Comparison of ENCODE assay signal across 8 cellular contexts in the genomic region with DNA sequence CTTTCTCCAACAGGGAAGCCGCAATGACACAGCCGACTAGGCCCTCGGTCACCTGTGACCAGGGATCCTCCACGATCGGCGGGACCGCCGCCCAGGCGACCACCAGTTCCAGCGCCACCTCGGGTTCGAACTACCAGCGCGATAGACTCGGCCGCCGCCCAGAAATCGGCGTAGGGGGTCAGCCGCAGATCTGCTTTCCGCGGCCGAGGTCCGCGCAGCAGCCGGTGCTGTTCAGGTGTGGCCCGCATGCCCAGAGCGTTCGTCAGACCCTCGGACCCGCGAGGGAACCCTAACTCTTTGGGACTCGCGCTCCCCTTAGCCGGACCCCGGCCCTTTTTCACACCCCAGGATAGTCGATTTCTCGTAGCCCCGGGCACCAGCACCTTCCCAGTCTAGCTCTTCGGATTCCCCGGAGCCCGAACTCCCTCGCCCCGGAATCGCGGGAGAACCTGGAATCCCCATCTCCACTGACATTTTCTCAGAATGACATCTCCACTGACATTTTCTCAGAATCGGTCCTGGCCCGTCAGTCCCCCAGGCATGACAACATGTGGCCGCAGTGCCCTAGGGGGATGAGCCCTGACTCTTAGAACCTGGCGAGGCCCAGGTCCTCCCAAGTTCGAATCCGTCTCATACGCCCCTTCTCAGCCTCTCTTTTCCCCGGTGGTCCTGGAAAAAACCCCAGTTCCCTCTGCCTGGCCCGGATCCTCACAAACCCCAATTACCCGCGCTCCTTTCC. TPM values are rescaled to one million over a fixed set of nuclear protein-coding genes. Genes with fewer than 3 reads are reported as not detected.
DNase-seq lines count a peak whose midpoint lies in the region; ATAC-seq, FAIRE-seq and TF ChIP-seq lines count a peak whose summit lies in the region.

No MANE protein-coding gene starts in this region.

- H3K9ac ChIP-seq in GM12878 (ENCODE audit: control insufficient read depth, insufficient read depth, low read length) (no peak overlapping the region; the same call in 1 of the 2 replicates), subcutaneous abdominal adipose tissue (ENCODE audit: low read length in 5 of 5) (peak overlapping the region in 2 of 5 donors; percentile 59 to 64)

- H2AFZ ChIP-seq in GM12878 (ENCODE audit: control insufficient read depth, low read depth, low read length), result peak overlapping the region; percentile 78

- no peaks in the 10 kb centered on the region for H3K9me3 Mint-ChIP-seq in activated CD4-positive, alpha-beta T cell treated with anti-CD3 and anti-CD28 coated beads, Interleukin-2, amount 10 ng/mL, durations not matched to agents 24 days and 14 days

- peaks cover 17% of the 10 kb centered on the region for H3K27me3 Mint-ChIP-seq in activated CD4-positive, alpha-beta T cell treated with anti-CD3 and anti-CD28 coated beads, Interleukin-2, amount 10 ng/mL, durations not matched to agents 24 days and 14 days

- POLR2A ChIA-PET in GM12878 (lab: Charles Lee), result no interaction called here

- TF ChIP-seq EP300 in GM12878 (IDR thresholded peaks at IDR 0.05; ENCODE audit: borderline replicate concordance in 1 of 2, control insufficient read depth in 1 of 2, low read depth in 2 of 2, low read length in 2 of 2), result no peak

- H4K20me1 ChIP-seq in GM12878 (ENCODE audit: control insufficient read depth, insufficient read depth), result no peaks in the 10 kb centered on the region

- H3K36me3 Mint-ChIP-seq in activated CD4-positive, alpha-beta T cell treated with anti-CD3 and anti-CD28 coated beads, Interleukin-2, amount 10 ng/mL, durations not matched to agents 24 days and 14 days (ENCODE audit: low read depth), result no peaks in the 10 kb centered on the region

- SMC1A ChIA-PET in GM12878 (lab: Charles Lee; ENCODE audit: uncharacterized antibody, unreplicated experiment), result interaction anchor here (0.8 to 4.0 kb wide), 5 partner anchors 58 to 240 kb away, joined by 3 to 40 read pairs (median 6); a partner anchor contains a TSS

- no peak for FAIRE-seq in GM12878 (lab: Jason Lieb, UNC)

- TF ChIP-seq POLR2A in GM12878 (IDR thresholded peaks at IDR 0.05; ENCODE audit: low read depth, low read length) (no peak), right lobe of liver (IDR thresholded peaks at IDR 0.05) (no peak)

- peak overlapping the region; percentile 91 for H3K27ac Mint-ChIP-seq in activated CD4-positive, alpha-beta T cell treated with anti-CD3 and anti-CD28 coated beads, Interleukin-2, amount 10 ng/mL, durations not matched to agents 24 days and 14 days

- H3K36me3 ChIP-seq in GM12878 (ENCODE audit: control insufficient read depth in 2 of 2, insufficient read depth in 2 of 2, low read length in 1 of 2), result no peaks in the 10 kb centered on the region
- no peaks in the 10 kb centered on the region for H3K36me3 ChIP-seq in right lobe of liver
- H3K36me3 ChIP-seq in subcutaneous abdominal adipose tissue (ENCODE audit: control insufficient read depth in 5 of 5, insufficient read depth in 5 of 5, low read length in 5 of 5), result no peaks in the 10 kb centered on the region

- TF ChIP-seq RAD21 in GM12878 (IDR thresholded peaks at IDR 0.05; ENCODE audit: insufficient read depth, low read depth, low read length), result no peak

- TF ChIP-seq CTCF in GM12878 (IDR thresholded peaks at IDR 0.05 in 2 of 3, conservative IDR thresholded peaks at IDR 0.05 in 1 of 3; ENCODE audit: control insufficient read depth in 2 of 3, extremely low read depth in 1 of 3, insufficient read depth in 1 of 3, low read depth in 3 of 3, low read length in 3 of 3), result no peak
- TF ChIP-seq CTCF in right lobe of liver (IDR thresholded peaks at IDR 0.05), result no peak

- in situ Hi-C loops in GM12878 (cut with MboI), result loop anchor here (5.0 kb wide), 1 partner anchor 71 kb away; a partner anchor contains a TSS

- RAD21 ChIA-PET in GM12878 (lab: Charles Lee; ENCODE audit: unreplicated experiment), result interaction anchor here (1.2 kb wide), 1 partner anchor 59 kb away, joined by 3 read pairs; no protein-coding TSS in a partner anchor

- DNase-seq in activated CD4-positive, alpha-beta T cell treated with anti-CD3 and anti-CD28 coated beads, Interleukin-2, amount 10 ng/mL, durations not matched to agents 24 days and 14 days, result no peak
- DNase-seq in activated CD4-positive, alpha-beta T cell treated with anti-CD3 and anti-CD28 coated beads, Interleukin-2, amount 50 U/mL, for 1 hour, result no peak
- DNase-seq in GM12878 (ENCODE audit: low read depth, low spot score) (no peak), right lobe of liver (peak in 1 of 3 donors; percentile 17), SHP77 (lab: John Stamatoyannopoulos, UW) (no peak)

- intact Hi-C loops in activated CD4-positive, alpha-beta T cell treated with anti-CD3 and anti-CD28 coated beads, Interleukin-2, amount 10 ng/mL, durations not matched to agents 24 days and 14 days (cut with micrococcal nuclease), result loop anchor here (2.0 to 5.0 kb wide), 2 partner anchors 69 to 99 kb away; no protein-coding TSS in a partner anchor
- intact Hi-C loops in GM12878 (cut with micrococcal nuclease; ENCODE audit: unreplicated experiment), result loop anchor here (5.0 kb wide), 1 partner anchor 99 kb away; no protein-coding TSS in a partner anchor
- intact Hi-C loops in right lobe of liver (cut with DNase I), result no loop called here

- ATAC-seq in GM12878 (peak; percentile 3; the same call in 2 of the 3 replicates), right lobe of liver (no peak), HG02588 (IDR thresholded peaks at IDR 0.05; ENCODE audit: unreplicated experiment) (no peak), GM18868 (IDR thresholded peaks at IDR 0.05; ENCODE audit: unreplicated experiment) (no peak)

- H3K4me1 Mint-ChIP-seq in activated CD4-positive, alpha-beta T cell treated with anti-CD3 and anti-CD28 coated beads, Interleukin-2, amount 10 ng/mL, durations not matched to agents 24 days and 14 days, result peaks cover 33% of the 10 kb centered on the region

- BruUV-seq in GM12878 (replicated peaks; lab: Mats Ljungman, UMichigan), result no TSS peak

- CTCF ChIA-PET in GM12878 (lab: Yijun Ruan, JAX), result interaction anchor here (1.0 to 8.0 kb wide), 5 partner anchors 10 to 188 kb away, joined by 3 to 95 read pairs (median 10); a partner anchor contains a TSS

- peak overlapping the region; percentile 73 for H3K4me2 ChIP-seq in GM12878 (ENCODE audit: control insufficient read depth, insufficient read depth)

- H3K4me1 ChIP-seq in GM12878 (ENCODE audit: control insufficient read depth, insufficient read depth, low read length), result peaks cover 5% of the 10 kb centered on the region
- H3K4me1 ChIP-seq in right lobe of liver, result peaks cover 0 to 16% (median 3%) of the 10 kb centered on the region in 4 donors
- H3K4me1 ChIP-seq in subcutaneous abdominal adipose tissue (ENCODE audit: control insufficient read depth in 5 of 5, insufficient read depth in 5 of 5, low read length in 5 of 5), result peaks cover 0 to 17% (median 14%) of the 10 kb centered on the region in 5 donors

- no peaks in the 10 kb centered on the region; a peak in 3 of 4 replicates for H3K27me3 ChIP-seq in GM12878 (replicated peaks in 1 of 2; ENCODE audit: control insufficient read depth in 2 of 2, insufficient read depth in 2 of 2, low read length in 1 of 2)
- no peaks in the 10 kb centered on the region for H3K27me3 ChIP-seq in right lobe of liver
- peaks cover 4 to 20% (median 15%) of the 10 kb centered on the region in 5 donors for H3K27me3 ChIP-seq in subcutaneous abdominal adipose tissue (ENCODE audit: control insufficient read depth in 5 of 5, insufficient read depth in 4 of 5, low read length in 5 of 5)

- H3K4me3 Mint-ChIP-seq in activated CD4-positive, alpha-beta T cell treated with anti-CD3 and anti-CD28 coated beads, Interleukin-2, amount 10 ng/mL, durations not matched to agents 24 days and 14 days, result peak overlapping the region; percentile 96

- H3K4me3 ChIP-seq in GM12878 (peak overlapping the region; percentile 68), right lobe of liver (peak overlapping the region; percentile 45 to 54 (median 45)), subcutaneous abdominal adipose tissue (ENCODE audit: low read depth in 1 of 5, low read length in 5 of 5) (peak overlapping the region in 4 of 5 donors; percentile 65 to 78 (median 74))

- H3K9me3 ChIP-seq in GM12878 (replicated peaks; ENCODE audit: control insufficient read depth, insufficient read depth, low read length) (no peaks in the 10 kb centered on the region), right lobe of liver (no peaks in the 10 kb centered on the region), subcutaneous abdominal adipose tissue (ENCODE audit: control insufficient read depth in 5 of 5, low read length in 5 of 5) (no peaks in the 10 kb centered on the region)

- H3K79me2 ChIP-seq in GM12878 (ENCODE audit: control insufficient read depth, insufficient read depth, low read length), result no peaks in the 10 kb centered on the region

- H3K27ac ChIP-seq in GM12878 (ENCODE audit: control insufficient read depth, insufficient read depth) (no peak overlapping the region), right lobe of liver (no peak overlapping the region), subcutaneous abdominal adipose tissue (ENCODE audit: low read depth, low read length) (no peak overlapping the region)

- 34% methylated on average over 51 of the region's 57 CpGs for WGBS in GM12878 (ENCODE audit: insufficient coverage, insufficient replicate concordance, low lambda C conversion rate, missing lambda C conversion rate)
- 48% methylated on average over 31 of the region's 57 CpGs for WGBS in right lobe of liver (ENCODE audit: insufficient coverage, low coverage, low lambda C conversion rate, missing lambda C conversion rate)

RNA-seq across cellular contexts. Expression of a gene that starts 0.4 kb away (rescaled TPM):
- total RNA-seq in activated CD4-positive, alpha-beta T cell treated with anti-CD3 and anti-CD28 coated beads, Interleukin-2, amount 10 ng/mL, durations not matched to agents 24 days and 14 days, result 0.42 TPM in 1 of 2 replicates, not detected in the other
- total RNA-seq in GM12878 (2013; cell fraction: nucleolus; rRNA removed), result not detected in 2 replicates
- not detected in 2 replicates for total RNA-seq in GM12878 (2014; rRNA removed)
- not detected in 2 replicates for total RNA-seq in GM12878 (2014; rRNA removed; fragmentation: Illumina TruSeq; extraction: Trizol)
- total RNA-seq in GM12878 (2021), result not detected in 2 replicates
- not detected for polyA plus RNA-seq in GM12878 (2011; ENCODE audit: low read depth)
- polyA plus RNA-seq in GM12878 (2011; rRNA removed), result not detected in 2 replicates
- not detected in 2 replicates for polyA plus RNA-seq in GM12878 (2011; cell fraction: cytosol; rRNA removed)
- polyA plus RNA-seq in GM12878 (2011; cell fraction: nucleus; rRNA removed), result not detected in 2 replicates
- not detected in 2 replicates for polyA plus RNA-seq in GM12878 (2012)
- not detected in 2 replicates for polyA plus RNA-seq in GM12878 (2014; fragmentation: Illumina TruSeq; extraction: Trizol)
- not detected for polyA plus RNA-seq in GM12878 (2014; fragmentation: Nextera tagmentation; extraction: Ambion mirVana)
- not detected in 2 replicates for polyA plus RNA-seq in GM12878 (2014; rRNA removed)
- polyA plus RNA-seq in GM12878 (2016; fragmentation: Nextera tagmentation; extraction: Ambion mirVana), result not detected
- polyA minus RNA-seq in GM12878 (2011; rRNA and poly(A)+ RNA removed), result not detected in 2 replicates
- not detected in 2 replicates for polyA minus RNA-seq in GM12878 (2011; cell fraction: cytosol; rRNA and poly(A)+ RNA removed)
- not detected in 2 replicates for polyA minus RNA-seq in GM12878 (2011; cell fraction: nucleus; rRNA and poly(A)+ RNA removed)
- total RNA-seq in right lobe of liver, result not detected

RNA-seq across cellular contexts. Expression of a gene that starts 19.5 kb away (rescaled TPM):
- 0.19 TPM in 1 of 2 replicates, not detected in the other for total RNA-seq in activated CD4-positive, alpha-beta T cell treated with anti-CD3 and anti-CD28 coated beads, Interleukin-2, amount 10 ng/mL, durations not matched to agents 24 days and 14 days
- total RNA-seq in GM12878 (2013; cell fraction: nucleolus; rRNA removed), result 0.17 and 0.31 TPM in 2 replicates
- 0.11 TPM in 1 of 2 replicates, not detected in the other for total RNA-seq in GM12878 (2014; rRNA removed)
- 0.09 TPM in 1 of 2 replicates, not detected in the other for total RNA-seq in GM12878 (2014; rRNA removed; fragmentation: Illumina TruSeq; extraction: Trizol)
- total RNA-seq in GM12878 (2021), result 0.11 and 0.13 TPM in 2 replicates
- polyA plus RNA-seq in GM12878 (2011; ENCODE audit: low read depth), result not detected
- polyA plus RNA-seq in GM12878 (2011; rRNA removed), result 0.06 and 0.11 TPM in 2 replicates
- 0.07 TPM in 2 replicates for polyA plus RNA-seq in GM12878 (2011; cell fraction: cytosol; rRNA removed)
- not detected in 2 replicates for polyA plus RNA-seq in GM12878 (2011; cell fraction: nucleus; rRNA removed)
- polyA plus RNA-seq in GM12878 (2012), result 0.04 and 0.07 TPM in 2 replicates
- polyA plus RNA-seq in GM12878 (2014; fragmentation: Illumina TruSeq; extraction: Trizol), result 0.10 TPM in 1 of 2 replicates, not detected in the other
- polyA plus RNA-seq in GM12878 (2014; fragmentation: Nextera tagmentation; extraction: Ambion mirVana), result under 1 TPM; 0.06 to 0.07 TPM
- polyA plus RNA-seq in GM12878 (2014; rRNA removed), result 0.08 TPM in 1 of 2 replicates, not detected in the other
- under 1 TPM; 0.09 to 0.32 TPM for polyA plus RNA-seq in GM12878 (2016; fragmentation: Nextera tagmentation; extraction: Ambion mirVana)
- 0.22 and 0.26 TPM in 2 replicates for polyA minus RNA-seq in GM12878 (2011; rRNA and poly(A)+ RNA removed)
- not detected in 2 replicates for polyA minus RNA-seq in GM12878 (2011; cell fraction: cytosol; rRNA and poly(A)+ RNA removed)
- 0.12 TPM in 1 of 2 replicates, not detected in the other for polyA minus RNA-seq in GM12878 (2011; cell fraction: nucleus; rRNA and poly(A)+ RNA removed)
- under 1 TPM in 2 of 6 experiments, not detected in 4; 0.07 to 0.12 TPM for total RNA-seq in right lobe of liver

RNA-seq across cellular contexts. Expression of a gene that starts 59.5 kb away (rescaled TPM):
- total RNA-seq in activated CD4-positive, alpha-beta T cell treated with anti-CD3 and anti-CD28 coated beads, Interleukin-2, amount 10 ng/mL, durations not matched to agents 24 days and 14 days, result 25.0 and 26.7 TPM in 2 replicates
- 16.9 and 19.6 TPM in 2 replicates for total RNA-seq in GM12878 (2013; cell fraction: nucleolus; rRNA removed)
- total RNA-seq in GM12878 (2014; rRNA removed), result 26.2 and 36.5 TPM in 2 replicates
- total RNA-seq in GM12878 (2014; rRNA removed; fragmentation: Illumina TruSeq; extraction: Trizol), result 38.6 and 40.7 TPM in 2 replicates
- 24.8 and 26.5 TPM in 2 replicates for total RNA-seq in GM12878 (2021)
- polyA plus RNA-seq in GM12878 (2011; ENCODE audit: low read depth), result 14.9 TPM
- polyA plus RNA-seq in GM12878 (2011; rRNA removed), result 54.8 and 55.7 TPM in 2 replicates
- polyA plus RNA-seq in GM12878 (2011; cell fraction: cytosol; rRNA removed), result 36.0 and 46.6 TPM in 2 replicates
- polyA plus RNA-seq in GM12878 (2011; cell fraction: nucleus; rRNA removed), result 20.5 and 27.5 TPM in 2 replicates
- 24.6 and 29.2 TPM in 2 replicates for polyA plus RNA-seq in GM12878 (2012)
- polyA plus RNA-seq in GM12878 (2014; fragmentation: Illumina TruSeq; extraction: Trizol), result 32.8 and 33.5 TPM in 2 replicates
- 10 to 100 TPM; 37.2 to 58.0 TPM for polyA plus RNA-seq in GM12878 (2014; fragmentation: Nextera tagmentation; extraction: Ambion mirVana)
- polyA plus RNA-seq in GM12878 (2014; rRNA removed), result 34.0 and 35.4 TPM in 2 replicates
- 10 to 100 TPM; 25.5 to 26.9 TPM for polyA plus RNA-seq in GM12878 (2016; fragmentation: Nextera tagmentation; extraction: Ambion mirVana)
- 61.8 and 77.6 TPM in 2 replicates for polyA minus RNA-seq in GM12878 (2011; rRNA and poly(A)+ RNA removed)
- 17.1 and 17.8 TPM in 2 replicates for polyA minus RNA-seq in GM12878 (2011; cell fraction: cytosol; rRNA and poly(A)+ RNA removed)
- polyA minus RNA-seq in GM12878 (2011; cell fraction: nucleus; rRNA and poly(A)+ RNA removed), result 10.0 and 15.5 TPM in 2 replicates
- 1 to 10 TPM; 3.3 to 7.8 (median 5.5) TPM for total RNA-seq in right lobe of liver

Comparison
In these comparisons a context has a peak if more than half of its experiments do, and no peak if none do; other contexts are left out.
1. intact Hi-C loops: an anchor here in activated CD4-positive, alpha-beta T cell treated with anti-CD3 and anti-CD28 coated beads, Interleukin-2, amount 10 ng/mL, durations not matched to agents 24 days and 14 days (2.0 to 5.0 kb wide) and GM12878 (5.0 kb wide); none called in right lobe of liver.